22 cellular contexts compared by ENCODE assay signal in the genomic region with DNA sequence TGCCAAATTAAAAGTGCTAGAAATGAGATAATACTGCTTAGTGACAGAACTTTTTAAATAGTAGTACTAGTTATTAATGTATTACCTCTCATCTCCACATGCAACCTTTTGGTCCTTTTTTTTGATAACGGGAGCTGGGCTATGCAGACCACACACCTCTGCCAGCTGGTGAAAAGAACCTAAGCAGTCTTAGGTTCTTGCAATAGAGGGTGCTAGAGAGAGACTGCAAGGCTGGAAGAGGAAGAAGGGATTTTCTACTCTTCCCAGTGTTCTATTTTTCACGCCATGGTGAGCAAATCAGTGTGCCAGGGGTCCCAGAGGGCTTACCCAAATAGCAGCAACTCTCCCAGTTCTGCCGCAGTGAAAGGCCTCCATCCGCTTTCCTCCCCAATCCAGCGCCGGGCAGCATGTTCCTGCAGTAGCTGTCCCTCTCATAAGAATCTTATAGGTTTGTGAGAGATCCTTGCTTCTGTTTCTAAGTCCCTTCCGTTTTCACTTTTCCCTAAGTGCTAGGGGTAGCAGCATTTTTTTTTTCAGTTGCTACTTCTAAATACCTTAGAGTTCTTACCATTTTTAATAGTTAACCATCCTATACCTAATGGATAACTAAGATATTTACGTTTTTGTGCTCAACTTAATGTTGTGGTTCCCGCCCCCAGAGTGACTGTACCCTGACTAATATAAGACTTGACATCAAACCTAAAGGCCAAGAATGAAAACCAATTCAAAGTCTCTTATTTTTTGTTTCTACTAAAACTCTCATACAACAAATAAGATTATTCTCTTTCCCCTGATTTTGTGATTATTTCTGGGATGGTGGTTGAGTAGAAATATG.
DNase-seq lines count a peak whose midpoint lies in the region; ATAC-seq, FAIRE-seq and TF ChIP-seq lines count a peak whose summit lies in the region.
"Had no signal": no experiment of that assay in that cellular context is flagged by ENCODE, and none has a peak within 500 bp of the region (broad histone marks: within the 10 kb centered on the region; RNA-seq: fewer than 3 reads in every experiment).

No MANE protein-coding gene starts in this region.

- POLR2A ChIA-PET in A673 (lab: Charles Lee; ENCODE audit: low non-redundant PET): no interaction called here
- POLR2A ChIA-PET in GM12878 (lab: Charles Lee): no interaction called here

- in situ Hi-C loops in GM12878 (cut with MboI): no loop called here

- no peak overlapping the region for H3K4me3 ChIP-seq in A673 (ENCODE audit: low read depth, low read length, poor library complexity, severe bottlenecking)
- no peak overlapping the region for H3K4me3 ChIP-seq in GM12878
- H3K4me3 ChIP-seq: right atrium auricular region, thoracic aorta had no signal

- H3K36me3 ChIP-seq in A673 (ENCODE audit: insufficient read depth, low read length, poor library complexity, severe bottlenecking): no peaks in the 10 kb centered on the region
- no peaks in the 10 kb centered on the region for H3K36me3 ChIP-seq in GM12878 (ENCODE audit: control insufficient read depth in 2 of 2, insufficient read depth in 2 of 2, low read length in 1 of 2)
- H3K36me3 ChIP-seq: neutrophil, right atrium auricular region, thoracic aorta had no signal

- no peaks in the 10 kb centered on the region for H4K20me1 ChIP-seq in GM12878 (ENCODE audit: control insufficient read depth, insufficient read depth)

- TF ChIP-seq CTCF in A673 (conservative IDR thresholded peaks at IDR 0.05; ENCODE audit: low read depth, low read length) (0 out of 2 replicates have a peak, but pooled peaks have one; percentile 22), GM12878 (IDR thresholded peaks at IDR 0.05 in 2 of 3, conservative IDR thresholded peaks at IDR 0.05 in 1 of 3; ENCODE audit: control insufficient read depth in 2 of 3, extremely low read depth in 1 of 3, insufficient read depth in 1 of 3, low read depth in 3 of 3, low read length in 3 of 3) (no peak)

- no peak for FAIRE-seq in GM12878 (lab: Jason Lieb, UNC)

- H2AFZ ChIP-seq in GM12878 (ENCODE audit: control insufficient read depth, low read depth, low read length): no peak overlapping the region

- H3K4me1 ChIP-seq in A673 (ENCODE audit: insufficient read depth, low read length, poor library complexity, severe bottlenecking) (no peaks in the 10 kb centered on the region), GM12878 (ENCODE audit: control insufficient read depth, insufficient read depth, low read length) (no peaks in the 10 kb centered on the region)
- H3K4me1 ChIP-seq: right atrium auricular region had no signal

- SMC1A ChIA-PET in GM12878 (lab: Charles Lee; ENCODE audit: uncharacterized antibody, unreplicated experiment): interaction anchor here (0.8 to 1.4 kb wide), 3 partner anchors 14 to 148 kb away, joined by 3 to 5 read pairs (median 3); no protein-coding TSS in a partner anchor

- no peak overlapping the region for H3K9ac ChIP-seq in GM12878 (ENCODE audit: control insufficient read depth, insufficient read depth, low read length)

- 39% methylated on average over 9 of the region's 9 CpGs for WGBS in GM12878 (ENCODE audit: insufficient coverage, insufficient replicate concordance, low lambda C conversion rate, missing lambda C conversion rate)

- TF ChIP-seq EP300 in GM12878 (IDR thresholded peaks at IDR 0.05; ENCODE audit: borderline replicate concordance in 1 of 2, control insufficient read depth in 1 of 2, low read depth in 2 of 2, low read length in 2 of 2): no peak

- peak; percentile 26; the same call in 1 of the 3 replicates for ATAC-seq in GM12878
- ATAC-seq in GM21528 (IDR thresholded peaks at IDR 0.05; ENCODE audit: low FRiP score, unreplicated experiment): no peak
- ATAC-seq: left colon; stimulated activated memory B cell treated with anti-CD40 and anti-IgM and Interleukin-4, amounts not matched to agents 10 μg/mL and 1 μg/mL and 100 μg/mL, for 72 hours had no signal

- TF ChIP-seq POLR2A in GM12878 (IDR thresholded peaks at IDR 0.05; ENCODE audit: low read depth, low read length): no peak

- no peaks in the 10 kb centered on the region for H3K79me2 ChIP-seq in GM12878 (ENCODE audit: control insufficient read depth, insufficient read depth, low read length)

- RAD21 ChIA-PET in GM12878 (lab: Charles Lee; ENCODE audit: unreplicated experiment): interaction anchor here (0.9 to 1.4 kb wide), 2 partner anchors 70 to 73 kb away, joined by 3 to 7 read pairs; partner anchors contain the start of gene UBE2E3

- BruUV-seq in A673 (replicated peaks; lab: Mats Ljungman, UMichigan) (no TSS peak), GM12878 (replicated peaks; lab: Mats Ljungman, UMichigan) (no TSS peak)

- no peaks in the 10 kb centered on the region for H3K27me3 ChIP-seq in A673 (replicated peaks; ENCODE audit: insufficient read depth, low read depth, low read length, poor library complexity)
- H3K27me3 ChIP-seq in GM12878 (replicated peaks in 1 of 2; ENCODE audit: control insufficient read depth in 2 of 2, insufficient read depth in 2 of 2, low read length in 1 of 2): no peaks in the 10 kb centered on the region; a peak in 1 of 4 replicates
- H3K27me3 ChIP-seq: neutrophil, right atrium auricular region had no signal

- no peak for DNase-seq in A673 (ENCODE audit: low spot score)
- DNase-seq in HCEC 1CT: peak; percentile 29
- no peak for DNase-seq in GM12878 (ENCODE audit: low read depth, low spot score)
- peak; percentile 18 for DNase-seq in iPS-NIHi11 (ENCODE audit: low spot score)
- DNase-seq in CD1c-positive myeloid dendritic cell (ENCODE audit: extremely low spot score): no peak
- no peak for DNase-seq in HK-2 (ENCODE audit: unreplicated experiment)
- DNase-seq in caudate nucleus (lab: John Stamatoyannopoulos, UW): no peak
- DNase-seq: anterior cingulate cortex; CD4-positive, alpha-beta memory T cell; DMS79; HFFc6; left colon; midbrain; NCI-H1436 treated with DMSO at 0.1 percent for 48 hours; NCI-H345; stimulated activated CD4-positive, alpha-beta T cell treated with anti-CD3 and anti-CD28 coated beads, Interleukin-15, amount 100 ng/mL, for 24 hours; SW 1271 had no signal

- CTCF ChIA-PET in A673 (lab: Charles Lee) (no interaction called here), GM12878 (lab: Yijun Ruan, JAX) (interaction anchor here (1.1 kb wide), 2 partner anchors 26 to 95 kb away, joined by 3 read pairs; no protein-coding TSS in a partner anchor)

- H3K9me3 ChIP-seq in A673 (ENCODE audit: low read depth, low read length, poor library complexity, severe bottlenecking): no peaks in the 10 kb centered on the region
- H3K9me3 ChIP-seq in GM12878 (replicated peaks; ENCODE audit: control insufficient read depth, insufficient read depth, low read length): no peaks in the 10 kb centered on the region
- H3K9me3 ChIP-seq: neutrophil, right atrium auricular region, thoracic aorta had no signal

- no peak overlapping the region for H3K27ac ChIP-seq in A673 (ENCODE audit: low read depth, low read length, poor library complexity, severe bottlenecking)
- H3K27ac ChIP-seq in GM12878 (ENCODE audit: control insufficient read depth, insufficient read depth): no peak overlapping the region
- H3K27ac ChIP-seq in caudate nucleus (ENCODE audit: low read depth, low read length): no peak overlapping the region
- H3K27ac ChIP-seq: neutrophil, right atrium auricular region, thoracic aorta had no signal

- intact Hi-C loops in A673 (cut with micrococcal nuclease; ENCODE audit: unreplicated experiment): no loop called here
- intact Hi-C loops in GM12878 (cut with micrococcal nuclease; ENCODE audit: unreplicated experiment): no loop called here

- no peak overlapping the region for H3K4me2 ChIP-seq in GM12878 (ENCODE audit: control insufficient read depth, insufficient read depth)

- no peak for TF ChIP-seq RAD21 in GM12878 (IDR thresholded peaks at IDR 0.05; ENCODE audit: insufficient read depth, low read depth, low read length)

TF ChIP-seq in GM12878, 131 proteins besides CTCF, POLR2A, EP300 and RAD21:
- TF ChIP-seq ASH2L (IDR thresholded peaks at IDR 0.05; ENCODE audit: borderline replicate concordance, low read depth): no peak
- TF ChIP-seq CBX5 (IDR thresholded peaks at IDR 0.05; ENCODE audit: low read depth): no peak
- TF ChIP-seq SREBF2 (IDR thresholded peaks at IDR 0.05; ENCODE audit: low read length): no peak
- no peak for TF ChIP-seq ZNF217 (IDR thresholded peaks at IDR 0.05)
- no peak for TF ChIP-seq ETV6 (conservative IDR thresholded peaks at IDR 0.05 in 1 of 2, IDR thresholded peaks at IDR 0.05 in 1 of 2; ENCODE audit: borderline replicate concordance in 1 of 2, low read depth in 1 of 2)
- TF ChIP-seq PKNOX1 (IDR thresholded peaks at IDR 0.05): no peak
- no peak for TF ChIP-seq NR2C1 (IDR thresholded peaks at IDR 0.05)
- TF ChIP-seq KDM1A (IDR thresholded peaks at IDR 0.05; ENCODE audit: borderline replicate concordance): no peak
- no peak for TF ChIP-seq NKRF (conservative IDR thresholded peaks at IDR 0.05)

Comparison
In these comparisons a context has a peak if more than half of its experiments do, and no peak if none do; other contexts are left out.
1. DNase-seq: peak in HCEC 1CT (single experiment) and iPS-NIHi11 (single experiment); none in A673 (single experiment), GM12878 (single experiment), CD1c-positive myeloid dendritic cell (single experiment), HK-2 (single experiment) and caudate nucleus (0 of 61).